In genomic region chr2:217840522-217840921, GRCh38 we compare ENCODE assay signal across 21 cellular contexts.
A peak's percentile ranks its signal among the peaks of the same experiment; 100 is the strongest.
DNase-seq lines count a peak whose midpoint lies in the region; TF ChIP-seq lines count a peak whose summit lies in the region.
"Had no signal": no experiment of that assay in that cellular context is flagged by ENCODE, and none has a peak within 500 bp of the region (broad histone marks: within the 10 kb centered on the region; RNA-seq: fewer than 3 reads in every experiment).

No MANE protein-coding gene starts in this region.

- H3K4me1 ChIP-seq in right atrium auricular region (peaks cover 0 to 95% of the 10 kb centered on the region in 2 donors), osteoblast (ENCODE audit: insufficient read depth, low read length) (peaks cover 12% of the 10 kb centered on the region), tibial nerve (peaks cover 0 to 93% (median 57%) of the 10 kb centered on the region in 4 donors)

- peak overlapping the region; percentile 75 to 83 for H3K27ac ChIP-seq in right atrium auricular region
- H3K27ac ChIP-seq in osteoblast (ENCODE audit: low read depth, low read length): no peak overlapping the region
- H3K27ac ChIP-seq in tibial nerve: peak overlapping the region in 3 of 4 donors; percentile 59 to 93 (median 86)

- H2AFZ ChIP-seq in osteoblast (ENCODE audit: low read length): no peak overlapping the region

- H4K20me1 ChIP-seq in osteoblast (ENCODE audit: insufficient read depth, low read length): peaks cover 50% of the 10 kb centered on the region

- H3K27me3 ChIP-seq in right atrium auricular region (no peaks in the 10 kb centered on the region), osteoblast (ENCODE audit: insufficient read depth, low read length) (no peaks in the 10 kb centered on the region), tibial nerve (no peaks in the 10 kb centered on the region)

- H3K9me3 ChIP-seq in right atrium auricular region (no peaks in the 10 kb centered on the region), osteoblast (ENCODE audit: low read depth, low read length) (no peaks in the 10 kb centered on the region), tibial nerve (peaks cover 0 to 3% (median 0%) of the 10 kb centered on the region in 4 donors)

- no peak overlapping the region for H3K4me2 ChIP-seq in osteoblast (ENCODE audit: insufficient read depth, low read length)

- TF ChIP-seq CTCF in right atrium auricular region (IDR thresholded peaks at IDR 0.05) (no peak), osteoblast (IDR thresholded peaks at IDR 0.05; ENCODE audit: extremely low read depth, low read depth, low read length) (no peak), tibial nerve (IDR thresholded peaks at IDR 0.05) (no peak)

- WGBS in tibial nerve, 2 donors: 51 to 79% methylated on average over 3 of the region's 3 CpGs

- DNase-seq in erythroblast (lab: John Stamatoyannopoulos, UW) (peak; percentile 17 to 59), right atrium auricular region (ENCODE audit: low spot score) (no peak), osteoblast (ENCODE audit: insufficient read length, low spot score, missing footprints) (peak; percentile 69), tibial nerve (ENCODE audit: low spot score in 2 of 2) (no peak), NCI-H2107 treated with DMSO at 0.1 percent for 48 hours (lab: John Stamatoyannopoulos, UW; ENCODE audit: unreplicated experiment) (no peak), NCI-H2227 treated with DMSO at 0.1 percent for 48 hours (lab: John Stamatoyannopoulos, UW) (no peak), KBM-7 (no peak)
- DNase-seq: activated CD4-positive, alpha-beta T cell treated with anti-CD3 and anti-CD28 coated beads, Interleukin-2, amount 50 U/mL, for 48 hours; activated CD4-positive, CD25-positive, alpha-beta regulatory T cell; activated CD8-positive, alpha-beta memory T cell treated with anti-CD3 and anti-CD28 coated beads, Interleukin-2, amount 50 U/mL, for 4 hours; anterior cingulate cortex; caudate nucleus; H7; islet precursor cell; mammary epithelial cell; NCI-H1092 treated with DMSO at 0.1 percent for 48 hours; NCI-H2029 treated with DMSO at 0.1 percent for 48 hours; NCI-H345; NCI-H748 treated with DMSO at 0.1 percent for 48 hours; stimulated activated naive CD4-positive, alpha-beta T cell; T-cell had no signal

- peaks cover 4% of the 10 kb centered on the region for H3K79me2 ChIP-seq in osteoblast (ENCODE audit: insufficient read depth, low read length)

- TF ChIP-seq POLR2A in erythroblast (IDR thresholded peaks at IDR 0.05; ENCODE audit: low read length): no peak
- TF ChIP-seq POLR2A in tibial nerve (IDR thresholded peaks at IDR 0.05): no peak

- in situ Hi-C loops in KBM-7 (cut with MboI; ENCODE audit: low pct_unique_long_range_greater_than_20kb, low sequenced_read_pairs): no loop called here

- H3K36me3 ChIP-seq in right atrium auricular region (peaks cover 72% of the 10 kb centered on the region), osteoblast (ENCODE audit: insufficient read depth, low read length) (peaks cover 36% of the 10 kb centered on the region), tibial nerve (peaks cover 0 to 26% (median 0%) of the 10 kb centered on the region in 3 donors)

- no peak overlapping the region for H3K4me3 ChIP-seq in right atrium auricular region
- no peak overlapping the region for H3K4me3 ChIP-seq in osteoblast (ENCODE audit: insufficient read depth, low read length)
- H3K4me3 ChIP-seq in tibial nerve: no peak overlapping the region

- TF ChIP-seq EP300 in tibial nerve (IDR thresholded peaks at IDR 0.05): no peak

Comparison
In these comparisons a context has a peak if more than half of its experiments do, and no peak if none do; other contexts are left out.
1. DNase-seq: peak in erythroblast (2 of 2) and osteoblast (single experiment); none in right atrium auricular region (single experiment), tibial nerve (0 of 2), NCI-H2107 treated with DMSO at 0.1 percent for 48 hours (single experiment), NCI-H2227 treated with DMSO at 0.1 percent for 48 hours (single experiment) and KBM-7 (single experiment).